In genomic region chr17:4710693-4711634, GRCh38 we compare ENCODE assay signal across 8 cellular contexts. TPM values are rescaled to one million over a fixed set of nuclear protein-coding genes. Genes with fewer than 3 reads are reported as not detected.
DNase-seq lines count a peak whose midpoint lies in the region; ATAC-seq and TF ChIP-seq lines count a peak whose summit lies in the region.

No MANE protein-coding gene starts in this region.

- H3K9ac ChIP-seq in KMS-11: peak overlapping the region; percentile 32; the same call in 1 of the 2 replicates
- H3K9ac ChIP-seq in endodermal cell (ENCODE audit: extremely low read depth, low read length, poor library complexity, severe bottlenecking): peak overlapping the region; percentile 51

- peaks cover 8% of the 10 kb centered on the region for H3K27me3 Mint-ChIP-seq in endodermal cell (ENCODE audit: insufficient read depth)
- no peaks in the 10 kb centered on the region for H3K27me3 Mint-ChIP-seq in natural killer cell treated with Interleukin-12 subunit alpha and Interleukin-12 subunit beta and Interleukin-15 and Interleukin-18, amount 100 ng/mL, for 72 hours

- no peaks in the 10 kb centered on the region for H3K9me3 ChIP-seq in endodermal cell (ENCODE audit: control insufficient read depth, low read length)

- H3K36me3 ChIP-seq in KMS-11 (ENCODE audit: insufficient read depth) (no peaks in the 10 kb centered on the region), endodermal cell (ENCODE audit: control insufficient read depth, insufficient read depth, low read length) (no peaks in the 10 kb centered on the region), urinary bladder (ENCODE audit: insufficient read depth) (no peaks in the 10 kb centered on the region)

- H3K4me3 ChIP-seq in GM12875 (ENCODE audit: low read depth, low read length) (peak overlapping the region; percentile 87), KMS-11 (IDR thresholded peaks at IDR 0.05; ENCODE audit: insufficient read depth, low read depth, low read length) (no peak overlapping the region), endodermal cell (ENCODE audit: low read length) (peak overlapping the region; percentile 81), urinary bladder (ENCODE audit: low read depth, low read length) (peak overlapping the region; percentile 63)

- TF ChIP-seq CTCF in GM12875 (IDR thresholded peaks at IDR 0.05; ENCODE audit: borderline replicate concordance, insufficient read depth, low read depth, low read length) (no peak), KMS-11 (conservative IDR thresholded peaks at IDR 0.05; ENCODE audit: low read depth, low read length) (no peak), endodermal cell (conservative IDR thresholded peaks at IDR 0.05) (no peak)

- peaks cover 9% of the 10 kb centered on the region for H3K36me3 Mint-ChIP-seq in endodermal cell (ENCODE audit: low read depth)
- peaks cover 16% of the 10 kb centered on the region for H3K36me3 Mint-ChIP-seq in natural killer cell treated with Interleukin-12 subunit alpha and Interleukin-12 subunit beta and Interleukin-15 and Interleukin-18, amount 100 ng/mL, for 72 hours

- H3K27me3 ChIP-seq in KMS-11 (ENCODE audit: insufficient read depth, low read depth) (no peaks in the 10 kb centered on the region), endodermal cell (ENCODE audit: control insufficient read depth, insufficient read depth, low read length, poor library complexity, severe bottlenecking) (no peaks in the 10 kb centered on the region)

- no peaks in the 10 kb centered on the region for H4K20me1 ChIP-seq in KMS-11 (ENCODE audit: insufficient read depth)

- H3K4me1 ChIP-seq in KMS-11 (ENCODE audit: low read depth, poor library complexity, severe bottlenecking) (no peaks in the 10 kb centered on the region), endodermal cell (ENCODE audit: control insufficient read depth, insufficient read depth, low read length) (no peaks in the 10 kb centered on the region), urinary bladder (ENCODE audit: insufficient read depth) (peaks cover 2% of the 10 kb centered on the region)

- H3K4me3 Mint-ChIP-seq in endodermal cell: peak overlapping the region; percentile 70
- peak overlapping the region; percentile 96 for H3K4me3 Mint-ChIP-seq in natural killer cell treated with Interleukin-12 subunit alpha and Interleukin-12 subunit beta and Interleukin-15 and Interleukin-18, amount 100 ng/mL, for 72 hours

- WGBS in endodermal cell (ENCODE audit: insufficient coverage in 1 of 2, insufficient read length in 1 of 2), 2 experiments: 7 to 12% methylated on average over 19 to 55 of the region's 57 CpGs
- WGBS in urinary bladder: 10% methylated on average over 57 of the region's 57 CpGs

- H2AFZ ChIP-seq in KMS-11 (ENCODE audit: low read depth): peak overlapping the region; percentile 14; the same call in 1 of the 2 replicates

- peak in 1 of 2 donors; percentile 2 for ATAC-seq in natural killer cell treated with Interleukin-12 subunit alpha and Interleukin-12 subunit beta and Interleukin-15 and Interleukin-18, amount 100 ng/mL, for 72 hours

- peak overlapping the region; percentile 91 for H3K27ac Mint-ChIP-seq in endodermal cell
- H3K27ac Mint-ChIP-seq in natural killer cell treated with Interleukin-12 subunit alpha and Interleukin-12 subunit beta and Interleukin-15 and Interleukin-18, amount 100 ng/mL, for 72 hours: peak overlapping the region; percentile 94 to 99

- no peaks in the 10 kb centered on the region for H3K79me2 ChIP-seq in KMS-11 (ENCODE audit: insufficient read depth, low read depth)

- peak; percentile 51 to 56 for DNase-seq in activated CD4-positive, alpha-beta T cell treated with anti-CD3 and anti-CD28 coated beads, Interleukin-2, amount 50 U/mL, for 48 hours
- DNase-seq in endodermal cell: no peak
- DNase-seq in natural killer cell treated with Interleukin-12 subunit alpha and Interleukin-12 subunit beta and Interleukin-15 and Interleukin-18, amount 100 ng/mL, for 72 hours (ENCODE audit: low spot score): peak; percentile 80
- DNase-seq in iPS-NIHi11 (ENCODE audit: low spot score): no peak
- DNase-seq in NCI-H1048 (lab: John Stamatoyannopoulos, UW): no peak

- peaks cover 4% of the 10 kb centered on the region for H3K9me3 Mint-ChIP-seq in endodermal cell
- no peaks in the 10 kb centered on the region for H3K9me3 Mint-ChIP-seq in natural killer cell treated with Interleukin-12 subunit alpha and Interleukin-12 subunit beta and Interleukin-15 and Interleukin-18, amount 100 ng/mL, for 72 hours

- H3K4me1 Mint-ChIP-seq in endodermal cell: peaks cover 13% of the 10 kb centered on the region
- peaks cover 62 to 67% of the 10 kb centered on the region in 2 donors for H3K4me1 Mint-ChIP-seq in natural killer cell treated with Interleukin-12 subunit alpha and Interleukin-12 subunit beta and Interleukin-15 and Interleukin-18, amount 100 ng/mL, for 72 hours (ENCODE audit: low read depth in 2 of 2)

- no peak overlapping the region for H3K4me2 ChIP-seq in KMS-11

- no peak overlapping the region for H3K27ac ChIP-seq in KMS-11
- H3K27ac ChIP-seq in endodermal cell (ENCODE audit: low read depth, low read length): no peak overlapping the region
- peak overlapping the region; percentile 61 for H3K27ac ChIP-seq in urinary bladder (ENCODE audit: low read depth)

RNA-seq across cellular contexts. Expression of gene ARRB2, which starts 0.5 kb away (rescaled TPM):
- total RNA-seq in endodermal cell (10 to 100 TPM; 45.3 to 51.8 TPM), urinary bladder (8.5 TPM)
- 61.5 TPM for polyA plus RNA-seq in endodermal cell (2013, experiment 1 of 2)
- 53.9 TPM for polyA plus RNA-seq in endodermal cell (2013, experiment 2 of 2)
- 100 to 1,000 TPM; 834 to 935 TPM for total RNA-seq in natural killer cell treated with Interleukin-12 subunit alpha and Interleukin-12 subunit beta and Interleukin-15 and Interleukin-18, amount 100 ng/mL, for 72 hours
- 26.3 TPM for polyA plus RNA-seq in urinary bladder

RNA-seq across cellular contexts. Expression of gene PELP1, which starts 7.0 kb away (rescaled TPM):
- 100 to 1,000 TPM; 108 to 123 TPM for total RNA-seq in endodermal cell
- 81.5 TPM for polyA plus RNA-seq in endodermal cell (2013, experiment 1 of 2)
- polyA plus RNA-seq in endodermal cell (2013, experiment 2 of 2): 68.1 TPM
- 100 to 1,000 TPM in 1 of 2 donors, 10 to 100 TPM in 1; 76.9 to 161 TPM for total RNA-seq in natural killer cell treated with Interleukin-12 subunit alpha and Interleukin-12 subunit beta and Interleukin-15 and Interleukin-18, amount 100 ng/mL, for 72 hours
- 36.4 TPM for total RNA-seq in urinary bladder
- polyA plus RNA-seq in urinary bladder: 29.5 TPM

RNA-seq across cellular contexts. Expression of gene MED11, which starts 20.3 kb away (rescaled TPM):
- total RNA-seq in endodermal cell (10 to 100 TPM; 17.7 to 20.2 TPM), urinary bladder (13.1 TPM)
- 25.3 TPM for polyA plus RNA-seq in endodermal cell (2013, experiment 1 of 2)
- polyA plus RNA-seq in endodermal cell (2013, experiment 2 of 2): 21.3 TPM
- total RNA-seq in natural killer cell treated with Interleukin-12 subunit alpha and Interleukin-12 subunit beta and Interleukin-15 and Interleukin-18, amount 100 ng/mL, for 72 hours: 10 to 100 TPM; 27.2 to 34.6 TPM
- 31.7 TPM for polyA plus RNA-seq in urinary bladder

RNA-seq across cellular contexts. Expression of gene ZMYND15, which starts 28.7 kb away (rescaled TPM):
- total RNA-seq in endodermal cell: not detected
- polyA plus RNA-seq in endodermal cell (2013, experiment 1 of 2): not detected
- not detected for polyA plus RNA-seq in endodermal cell (2013, experiment 2 of 2)
- 1 to 10 TPM; 1.0 to 2.3 TPM for total RNA-seq in natural killer cell treated with Interleukin-12 subunit alpha and Interleukin-12 subunit beta and Interleukin-15 and Interleukin-18, amount 100 ng/mL, for 72 hours
- total RNA-seq in urinary bladder: 0.42 TPM
- 0.60 TPM for polyA plus RNA-seq in urinary bladder

RNA-seq across cellular contexts. Expression of gene CXCL16, which starts 28.8 kb away (rescaled TPM):
- total RNA-seq in endodermal cell: under 1 TPM; 0.60 to 0.73 TPM
- 0.28 TPM for polyA plus RNA-seq in endodermal cell (2013, experiment 1 of 2)
- not detected for polyA plus RNA-seq in endodermal cell (2013, experiment 2 of 2)
- 10 to 100 TPM; 22.6 to 46.3 TPM for total RNA-seq in natural killer cell treated with Interleukin-12 subunit alpha and Interleukin-12 subunit beta and Interleukin-15 and Interleukin-18, amount 100 ng/mL, for 72 hours
- 3.2 TPM for total RNA-seq in urinary bladder
- 14.3 TPM for polyA plus RNA-seq in urinary bladder

Comparison
In these comparisons a context has a peak if more than half of its experiments do, and no peak if none do; other contexts are left out.
1. DNase-seq: peak in activated CD4-positive, alpha-beta T cell treated with anti-CD3 and anti-CD28 coated beads, Interleukin-2, amount 50 U/mL, for 48 hours (2 of 2) and natural killer cell treated with Interleukin-12 subunit alpha and Interleukin-12 subunit beta and Interleukin-15 and Interleukin-18, amount 100 ng/mL, for 72 hours (single experiment); none in endodermal cell (single experiment), iPS-NIHi11 (single experiment) and NCI-H1048 (single experiment).
2. RNA of gene ARRB2, which starts 0.5 kb away (total RNA-seq): 834 to 935 TPM in natural killer cell treated with Interleukin-12 subunit alpha and Interleukin-12 subunit beta and Interleukin-15 and Interleukin-18, amount 100 ng/mL, for 72 hours; 45.3 to 51.8 TPM in endodermal cell and 8.5 TPM in urinary bladder (single experiment); every median in the first group is over 10 times any median in the second.